14 cellular contexts compared by ENCODE assay signal in the genomic region with DNA sequence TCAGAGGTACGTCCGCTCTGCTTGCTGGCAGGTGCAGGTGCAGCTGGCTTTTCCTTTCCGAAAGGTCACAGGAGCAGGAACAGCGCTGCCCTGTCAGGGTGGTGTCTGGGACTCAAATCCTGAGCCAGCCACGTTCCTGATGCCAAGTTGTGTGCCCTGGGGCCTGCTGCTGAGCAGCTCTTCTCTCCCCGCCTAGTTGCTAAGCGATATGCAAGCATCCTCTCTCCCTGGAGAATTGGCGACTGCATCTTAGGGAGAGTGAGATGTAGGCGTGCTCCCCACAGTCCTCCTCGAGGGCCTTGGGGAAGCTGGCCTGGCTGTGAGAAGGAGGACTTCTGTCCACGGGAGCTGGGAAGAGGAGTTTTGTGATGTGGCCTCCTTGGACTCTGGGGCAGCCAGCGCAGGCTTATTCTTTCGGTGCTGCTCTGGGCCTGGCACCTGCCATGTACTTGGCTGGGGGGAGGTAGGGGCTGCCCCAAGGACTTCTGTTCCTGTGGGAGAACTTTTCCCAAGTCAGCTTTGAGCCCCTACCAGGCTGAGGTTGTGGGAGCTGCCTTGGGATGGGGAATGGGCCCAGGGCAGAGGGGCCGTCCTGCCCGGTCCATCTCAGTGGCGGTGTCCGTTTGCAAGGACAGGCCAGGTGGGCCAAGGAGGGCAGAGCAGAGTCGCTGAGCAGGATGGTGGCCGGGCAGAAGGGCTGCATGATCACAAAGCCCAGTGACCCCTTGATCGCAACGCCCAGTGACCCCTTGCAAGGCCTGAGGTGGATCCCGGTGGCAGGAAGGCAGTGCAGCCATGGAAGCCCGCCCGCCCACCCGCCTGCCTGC.
"Had no signal": no experiment of that assay in that cellular context is flagged by ENCODE, and none has a peak within 500 bp of the region (broad histone marks: within the 10 kb centered on the region; RNA-seq: fewer than 3 reads in every experiment).

No MANE protein-coding gene starts in this region.

- H3K9me3 Mint-ChIP-seq: stimulated activated memory B cell treated with anti-CD40 and anti-IgM and Interleukin-4, amounts not matched to agents 10 μg/mL and 1 μg/mL and 100 μg/mL, for 72 hours; WTC11 had no signal

- H3K36me3 Mint-ChIP-seq: stimulated activated memory B cell treated with anti-CD40 and anti-IgM and Interleukin-4, amounts not matched to agents 10 μg/mL and 1 μg/mL and 100 μg/mL, for 72 hours; WTC11 had no signal

- H3K27ac ChIP-seq: gastroesophageal sphincter, heart right ventricle, parathyroid adenoma, tibial artery had no signal

- DNase-seq: activated CD4-positive, alpha-beta T cell treated with anti-CD3 and anti-CD28 coated beads for 4 hours; activated CD8-positive, alpha-beta T cell treated with anti-CD3 and anti-CD28 coated beads, Interleukin-2, amount 10 ng/mL, durations not matched to agents 7 days and 5 days; activated naive CD4-positive, alpha-beta T cell treated with Interleukin-2 at 50 U/mL for 16 hours; aorta; cerebellar nuclear complex; heart right ventricle; left cardiac atrium; midbrain; stimulated activated CD4-positive, alpha-beta T cell treated with anti-CD3 and anti-CD28 coated beads, Interleukin-2, amount 100 ng/mL, for 48 hours; tibial artery had no signal

- H3K27ac Mint-ChIP-seq: activated CD8-positive, alpha-beta T cell treated with anti-CD3 and anti-CD28 coated beads, Interleukin-2, amount 10 ng/mL, durations not matched to agents 7 days and 5 days; stimulated activated memory B cell treated with anti-CD40 and anti-IgM and Interleukin-4, amounts not matched to agents 10 μg/mL and 1 μg/mL and 100 μg/mL, for 72 hours; WTC11 had no signal

- ATAC-seq: activated CD8-positive, alpha-beta T cell treated with anti-CD3 and anti-CD28 coated beads, Interleukin-2, amount 10 ng/mL, durations not matched to agents 7 days and 5 days; left cardiac atrium; stimulated activated memory B cell treated with anti-CD40 and anti-IgM and Interleukin-4, amounts not matched to agents 10 μg/mL and 1 μg/mL and 100 μg/mL, for 72 hours had no signal

- H3K4me3 Mint-ChIP-seq: activated CD8-positive, alpha-beta T cell treated with anti-CD3 and anti-CD28 coated beads, Interleukin-2, amount 10 ng/mL, durations not matched to agents 7 days and 5 days; stimulated activated memory B cell treated with anti-CD40 and anti-IgM and Interleukin-4, amounts not matched to agents 10 μg/mL and 1 μg/mL and 100 μg/mL, for 72 hours; WTC11 had no signal
